ENCODE assay signal across 33 cellular contexts in the genomic region with DNA sequence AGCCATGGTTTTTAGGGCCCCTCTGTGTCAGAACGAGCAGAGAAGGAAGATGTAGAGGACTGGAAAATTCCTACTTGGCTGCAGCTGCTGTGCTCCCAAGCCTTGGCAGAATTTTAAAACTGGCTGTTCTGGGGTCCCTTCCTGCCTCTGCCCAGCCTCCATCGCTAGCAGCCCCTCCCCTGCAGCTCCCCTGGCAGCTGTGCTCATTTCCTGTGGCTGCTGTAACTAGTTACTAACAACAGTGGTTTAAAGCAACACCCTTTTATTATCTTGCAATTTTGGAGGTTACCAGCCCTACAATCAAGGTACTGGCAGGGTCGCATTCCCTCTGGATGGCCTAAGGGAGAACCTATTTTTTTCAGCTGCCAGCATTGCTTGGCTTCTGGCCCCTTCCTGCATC. TPM values are rescaled to one million over a fixed set of nuclear protein-coding genes. Genes with fewer than 3 reads are reported as not detected.
DNase-seq lines count a peak whose midpoint lies in the region; ATAC-seq and TF ChIP-seq lines count a peak whose summit lies in the region.
"Had no signal": no experiment of that assay in that cellular context is flagged by ENCODE, and none has a peak within 500 bp of the region (broad histone marks: within the 10 kb centered on the region; RNA-seq: fewer than 3 reads in every experiment).

No MANE protein-coding gene starts in this region.

- H3K4me3 Mint-ChIP-seq in activated CD4-positive, alpha-beta T cell treated with anti-CD3 and anti-CD28 coated beads, Interleukin-2, amount 10 ng/mL, durations not matched to agents 7 days and 5 days, result no peak overlapping the region
- no peak overlapping the region for H3K4me3 Mint-ChIP-seq in T-helper 2 cell treated with Interferon-gamma antibody and Interleukin-4, amounts not matched to agents 5 μg/mL and 100 μg/mL, for 36 hours
- peak overlapping the region; percentile 88 for H3K4me3 Mint-ChIP-seq in natural killer cell

- no peak for TF ChIP-seq CTCF in natural killer cell (IDR thresholded peaks at IDR 0.05)
- TF ChIP-seq CTCF in osteoblast (IDR thresholded peaks at IDR 0.05; ENCODE audit: extremely low read depth, low read depth, low read length), result no peak

- no peaks in the 10 kb centered on the region for H3K79me2 ChIP-seq in osteoblast (ENCODE audit: insufficient read depth, low read length)

- POLR2A ChIA-PET in activated CD4-positive, alpha-beta T cell treated with anti-CD3 and anti-CD28 coated beads, Interleukin-2, amount 10 ng/mL, durations not matched to agents 7 days and 5 days (lab: Charles Lee), result no interaction called here

- H3K27ac ChIP-seq in osteoblast (ENCODE audit: low read depth, low read length), result no peak overlapping the region
- H3K27ac ChIP-seq: GM23248, left ventricle myocardium inferior, neutrophil, tibial nerve had no signal

- DNase-seq in activated CD4-positive, alpha-beta T cell treated with anti-CD3 and anti-CD28 coated beads, Interleukin-2, amount 10 ng/mL, durations not matched to agents 7 days and 5 days, result no peak
- DNase-seq in activated CD4-positive, alpha-beta T cell treated with anti-CD3 and anti-CD28 coated beads for 4 hours, result no peak
- no peak for DNase-seq in T-helper 2 cell treated with Interferon-gamma antibody and Interleukin-4, amounts not matched to agents 5 μg/mL and 100 μg/mL, for 36 hours (ENCODE audit: low spot score)
- DNase-seq in natural killer cell, result peak; percentile 54
- DNase-seq in amygdala (lab: John Stamatoyannopoulos, UW), result no peak
- DNase-seq in osteoblast (ENCODE audit: insufficient read length, low spot score, missing footprints), result no peak
- DNase-seq: activated CD4-positive, alpha-beta T cell treated with anti-CD3 and anti-CD28 coated beads, Interleukin-2, amount 50 U/mL, for 1 hour; activated T-cell treated with anti-CD3 and anti-CD28 coated beads, Interleukin-2, amount 50 U/mL, for 72 hours; central memory CD4-positive, alpha-beta T cell; GM23248; islet precursor cell; left ventricle myocardium inferior; MG63; NCI-H1105; NCI-H187; NCI-H2171 treated with DMSO at 0.1 percent for 48 hours; NCI-H510A treated with DMSO at 0.1 percent for 48 hours; right cardiac atrium; SIG-M5; stimulated activated CD4-positive, alpha-beta T cell treated with anti-CD3 and anti-CD28 coated beads, Interleukin-2, amount 100 ng/mL, for 24 hours; stimulated activated CD8-positive, alpha-beta memory T cell treated with anti-CD3 and anti-CD28 coated beads, Interleukin-4, amount 100 ng/mL, for 48 hours; T-helper 9 cell had no signal

- no peaks in the 10 kb centered on the region for H3K9me3 ChIP-seq in osteoblast (ENCODE audit: low read depth, low read length)
- H3K9me3 ChIP-seq: left ventricle myocardium inferior, MG63, neutrophil had no signal

- no peak overlapping the region for H2AFZ ChIP-seq in osteoblast (ENCODE audit: low read length)
- H2AFZ ChIP-seq: GM23248 had no signal

- H3K27me3 Mint-ChIP-seq in activated CD4-positive, alpha-beta T cell treated with anti-CD3 and anti-CD28 coated beads, Interleukin-2, amount 10 ng/mL, durations not matched to agents 7 days and 5 days, result peaks cover 5% of the 10 kb centered on the region
- H3K27me3 Mint-ChIP-seq in T-helper 2 cell treated with Interferon-gamma antibody and Interleukin-4, amounts not matched to agents 5 μg/mL and 100 μg/mL, for 36 hours (ENCODE audit: low read depth), result peaks cover 2% of the 10 kb centered on the region
- H3K27me3 Mint-ChIP-seq in natural killer cell (ENCODE audit: low read depth in 2 of 2), result no peaks in the 10 kb centered on the region

- no peaks in the 10 kb centered on the region for H4K20me1 ChIP-seq in osteoblast (ENCODE audit: insufficient read depth, low read length)

- ATAC-seq in HG03175 (IDR thresholded peaks at IDR 0.05; ENCODE audit: unreplicated experiment) (peak; percentile 42), natural killer cell (peak; percentile 78 to 91 (median 86)), GM18907 (IDR thresholded peaks at IDR 0.05; ENCODE audit: unreplicated experiment) (no peak)
- ATAC-seq: activated T-cell treated with anti-CD3 and anti-CD28 coated beads, Interleukin-2, amount 50 U/mL, for 72 hours; esophagus mucosa; K562; right cardiac atrium had no signal

- H3K9me3 Mint-ChIP-seq in activated CD4-positive, alpha-beta T cell treated with anti-CD3 and anti-CD28 coated beads, Interleukin-2, amount 10 ng/mL, durations not matched to agents 7 days and 5 days, result no peaks in the 10 kb centered on the region
- H3K9me3 Mint-ChIP-seq in T-helper 2 cell treated with Interferon-gamma antibody and Interleukin-4, amounts not matched to agents 5 μg/mL and 100 μg/mL, for 36 hours, result no peaks in the 10 kb centered on the region
- H3K9me3 Mint-ChIP-seq in natural killer cell, result no peaks in the 10 kb centered on the region
- H3K9me3 Mint-ChIP-seq: activated T-cell treated with anti-CD3 and anti-CD28 coated beads, Interleukin-2, amount 50 U/mL, for 72 hours had no signal

- H3K4me1 Mint-ChIP-seq in activated CD4-positive, alpha-beta T cell treated with anti-CD3 and anti-CD28 coated beads, Interleukin-2, amount 10 ng/mL, durations not matched to agents 7 days and 5 days, result peaks cover 17% of the 10 kb centered on the region
- H3K4me1 Mint-ChIP-seq in T-helper 2 cell treated with Interferon-gamma antibody and Interleukin-4, amounts not matched to agents 5 μg/mL and 100 μg/mL, for 36 hours (ENCODE audit: low read depth), result peaks cover 11% of the 10 kb centered on the region
- peaks cover 46 to 48% of the 10 kb centered on the region in 2 donors for H3K4me1 Mint-ChIP-seq in natural killer cell

- peak overlapping the region; percentile 22 for H3K27ac Mint-ChIP-seq in activated CD4-positive, alpha-beta T cell treated with anti-CD3 and anti-CD28 coated beads, Interleukin-2, amount 10 ng/mL, durations not matched to agents 7 days and 5 days
- H3K27ac Mint-ChIP-seq in T-helper 2 cell treated with Interferon-gamma antibody and Interleukin-4, amounts not matched to agents 5 μg/mL and 100 μg/mL, for 36 hours, result peak overlapping the region; percentile 3
- peak overlapping the region in 1 of 2 donors; percentile 97 for H3K27ac Mint-ChIP-seq in natural killer cell

- H3K4me1 ChIP-seq in osteoblast (ENCODE audit: insufficient read depth, low read length), result no peaks in the 10 kb centered on the region
- H3K4me1 ChIP-seq: left ventricle myocardium inferior, tibial nerve had no signal

- H3K36me3 ChIP-seq in osteoblast (ENCODE audit: insufficient read depth, low read length), result no peaks in the 10 kb centered on the region
- H3K36me3 ChIP-seq: MG63, neutrophil, tibial nerve had no signal

- H3K27me3 ChIP-seq in osteoblast (ENCODE audit: insufficient read depth, low read length), result peaks cover 10% of the 10 kb centered on the region
- H3K27me3 ChIP-seq: MG63, neutrophil, tibial nerve had no signal

- H3K4me3 ChIP-seq in osteoblast (ENCODE audit: insufficient read depth, low read length), result no peak overlapping the region
- H3K4me3 ChIP-seq: GM23248, K562, left ventricle myocardium inferior, MG63, smooth muscle cell, tibial nerve had no signal

- CTCF ChIA-PET in activated CD4-positive, alpha-beta T cell treated with anti-CD3 and anti-CD28 coated beads, Interleukin-2, amount 10 ng/mL, durations not matched to agents 7 days and 5 days (lab: Charles Lee), result no interaction called here

- no peak overlapping the region for H3K4me2 ChIP-seq in osteoblast (ENCODE audit: insufficient read depth, low read length)
- H3K4me2 ChIP-seq: smooth muscle cell had no signal

- no peaks in the 10 kb centered on the region for H3K36me3 Mint-ChIP-seq in activated CD4-positive, alpha-beta T cell treated with anti-CD3 and anti-CD28 coated beads, Interleukin-2, amount 10 ng/mL, durations not matched to agents 7 days and 5 days (ENCODE audit: low read depth)
- H3K36me3 Mint-ChIP-seq in T-helper 2 cell treated with Interferon-gamma antibody and Interleukin-4, amounts not matched to agents 5 μg/mL and 100 μg/mL, for 36 hours (ENCODE audit: low read depth), result no peaks in the 10 kb centered on the region
- H3K36me3 Mint-ChIP-seq in natural killer cell, result no peaks in the 10 kb centered on the region

- intact Hi-C loops in natural killer cell (cut with micrococcal nuclease), result loop anchor here (1.0 to 2.0 kb wide), 2 partner anchors 35 to 106 kb away; a partner anchor contains a TSS

RNA-seq across cellular contexts. Expression of a gene that starts 3.7 kb away (rescaled TPM):
- not detected for total RNA-seq in activated CD4-positive, alpha-beta T cell treated with anti-CD3 and anti-CD28 coated beads, Interleukin-2, amount 10 ng/mL, durations not matched to agents 7 days and 5 days
- total RNA-seq in natural killer cell (not detected), osteoblast (not detected in 2 replicates)
- total RNA-seq: activated T-cell treated with anti-CD3 and anti-CD28 coated beads, Interleukin-2, amount 50 U/mL, for 72 hours; esophagus mucosa; fibroblast of villous mesenchyme; G401; GM23248; K562; left ventricle myocardium inferior; posterior vena cava; right cardiac atrium; smooth muscle cell; tibial nerve had no signal

RNA-seq across cellular contexts. Expression of a gene that starts 16.9 kb away (rescaled TPM):
- total RNA-seq in activated CD4-positive, alpha-beta T cell treated with anti-CD3 and anti-CD28 coated beads, Interleukin-2, amount 10 ng/mL, durations not matched to agents 7 days and 5 days, result not detected
- total RNA-seq in natural killer cell (not detected), osteoblast (0.59 TPM in 1 of 2 replicates, not detected in the other)
- total RNA-seq: activated T-cell treated with anti-CD3 and anti-CD28 coated beads, Interleukin-2, amount 50 U/mL, for 72 hours; esophagus mucosa; fibroblast of villous mesenchyme; G401; GM23248; K562; left ventricle myocardium inferior; mesenteric fat pad; posterior vena cava; right cardiac atrium; smooth muscle cell; tibial nerve had no signal

RNA-seq across cellular contexts. Expression of a gene that starts 34.5 kb away (rescaled TPM):
- total RNA-seq in activated CD4-positive, alpha-beta T cell treated with anti-CD3 and anti-CD28 coated beads, Interleukin-2, amount 10 ng/mL, durations not matched to agents 7 days and 5 days, result not detected
- not detected for total RNA-seq in natural killer cell
- not detected in 2 replicates for total RNA-seq in osteoblast
- total RNA-seq: activated T-cell treated with anti-CD3 and anti-CD28 coated beads, Interleukin-2, amount 50 U/mL, for 72 hours; esophagus mucosa; fibroblast of villous mesenchyme; G401; GM23248; K562; left ventricle myocardium inferior; mesenteric fat pad; posterior vena cava; right cardiac atrium; smooth muscle cell; tibial nerve had no signal

RNA-seq across cellular contexts. Expression of a gene that starts 35.1 kb away (rescaled TPM):
- total RNA-seq in activated CD4-positive, alpha-beta T cell treated with anti-CD3 and anti-CD28 coated beads, Interleukin-2, amount 10 ng/mL, durations not matched to agents 7 days and 5 days, result 10 to 100 TPM; 14.9 to 15.4 TPM
- total RNA-seq in natural killer cell, result 10 to 100 TPM; 22.8 to 23.9 (median 22.9) TPM
- 9.4 and 14.1 TPM in 2 replicates for total RNA-seq in osteoblast
